8 cellular contexts compared by ENCODE assay signal in genomic region chr22:29470159-29470855, GRCh38. TPM values are rescaled to one million over a fixed set of nuclear protein-coding genes. Genes with fewer than 3 reads are reported as not detected.
DNase-seq lines count a peak whose midpoint lies in the region; ATAC-seq and TF ChIP-seq lines count a peak whose summit lies in the region.

No MANE protein-coding gene starts in this region.

- in situ Hi-C loops in GM13977 (cut with MboI; ENCODE audit: low pct_unique_long_range_greater_than_20kb, low sequenced_read_pairs, unreplicated experiment): no loop called here

- H3K4me3 Mint-ChIP-seq in activated T-cell treated with anti-CD3 and anti-CD28 coated beads, Interleukin-2, amount 50 U/mL, for 4 hours: peak overlapping the region; percentile 62
- H3K4me3 Mint-ChIP-seq in neural progenitor cell: peak overlapping the region; percentile 81

- peaks cover 12% of the 10 kb centered on the region for H3K27me3 Mint-ChIP-seq in activated T-cell treated with anti-CD3 and anti-CD28 coated beads, Interleukin-2, amount 50 U/mL, for 4 hours (ENCODE audit: low read depth)
- peaks cover 12% of the 10 kb centered on the region for H3K27me3 Mint-ChIP-seq in neural progenitor cell (ENCODE audit: insufficient read depth, low read depth)

- H3K79me2 ChIP-seq in fibroblast of lung (ENCODE audit: control insufficient read depth, insufficient read depth, low read length): no peaks in the 10 kb centered on the region
- H3K79me2 ChIP-seq in neural progenitor cell (ENCODE audit: low read depth): no peaks in the 10 kb centered on the region

- DNase-seq in GM13977 (ENCODE audit: low spot score) (peak; percentile 83), NCI-H748 treated with DMSO at 0.1 percent for 48 hours (lab: John Stamatoyannopoulos, UW) (peak; percentile 30), fibroblast of lung (ENCODE audit: low read depth in 2 of 2) (peak; percentile 20 to 50), neural progenitor cell (ENCODE audit: low spot score) (peak; percentile 94), stromal cell of bone marrow (ENCODE audit: low read depth) (peak; percentile 13)
- peak; percentile 61 for DNase-seq in activated T-cell treated with anti-CD3 and anti-CD28 coated beads, Interleukin-2, amount 50 U/mL, for 4 hours

- ATAC-seq in activated T-cell treated with anti-CD3 and anti-CD28 coated beads, Interleukin-2, amount 50 U/mL, for 4 hours: peak; percentile 91 to 92
- ATAC-seq in GM19395 (IDR thresholded peaks at IDR 0.05; ENCODE audit: unreplicated experiment): no peak

- no peaks in the 10 kb centered on the region for H3K36me3 Mint-ChIP-seq in activated T-cell treated with anti-CD3 and anti-CD28 coated beads, Interleukin-2, amount 50 U/mL, for 4 hours (ENCODE audit: insufficient read depth)
- no peaks in the 10 kb centered on the region for H3K36me3 Mint-ChIP-seq in neural progenitor cell

- no peak overlapping the region for H3K27ac Mint-ChIP-seq in neural progenitor cell

- peaks cover 9% of the 10 kb centered on the region for H3F3A ChIP-seq in neural progenitor cell (ENCODE audit: low read depth)

- H3K27me3 ChIP-seq in fibroblast of lung (ENCODE audit: control insufficient read depth, insufficient read depth, low read length) (peaks cover 9% of the 10 kb centered on the region), neural progenitor cell (peaks cover 53% of the 10 kb centered on the region)

- H3K36me3 ChIP-seq in fibroblast of lung (ENCODE audit: control insufficient read depth, insufficient read depth, low read length): no peaks in the 10 kb centered on the region
- no peaks in the 10 kb centered on the region for H3K36me3 ChIP-seq in neural progenitor cell

- no peaks in the 10 kb centered on the region for H3K4me1 ChIP-seq in fibroblast of lung (ENCODE audit: control insufficient read depth, extremely low read depth, insufficient read depth, low read length)
- peaks cover 4% of the 10 kb centered on the region for H3K4me1 ChIP-seq in neural progenitor cell

- H4K20me1 ChIP-seq in fibroblast of lung (ENCODE audit: control insufficient read depth, extremely low read depth, insufficient read depth, low read length) (no peaks in the 10 kb centered on the region), neural progenitor cell (ENCODE audit: low read depth) (peaks cover under 1% of the 10 kb centered on the region)

- H2AFZ ChIP-seq in fibroblast of lung (ENCODE audit: low read length): peak overlapping the region; percentile 45
- peak overlapping the region; percentile 93 for H2AFZ ChIP-seq in neural progenitor cell (replicated peaks)

- no peaks in the 10 kb centered on the region for H3K9me3 Mint-ChIP-seq in activated T-cell treated with anti-CD3 and anti-CD28 coated beads, Interleukin-2, amount 50 U/mL, for 4 hours
- H3K9me3 Mint-ChIP-seq in neural progenitor cell: no peaks in the 10 kb centered on the region

- H3K9ac ChIP-seq in fibroblast of lung (ENCODE audit: insufficient read depth, low read length): peak overlapping the region; percentile 23
- H3K9ac ChIP-seq in neural progenitor cell: no peak overlapping the region

- peak; percentile 98 for TF ChIP-seq CTCF in 22Rv1 (IDR thresholded peaks at IDR 0.05)
- TF ChIP-seq CTCF in GM13977 (IDR thresholded peaks at IDR 0.05; ENCODE audit: extremely low read depth, insufficient read depth, missing control alignments): peak; percentile 78
- peak; percentile 57 to 77 for TF ChIP-seq CTCF in fibroblast of lung (conservative IDR thresholded peaks at IDR 0.05 in 1 of 2, IDR thresholded peaks at IDR 0.05 in 1 of 2; ENCODE audit: low read depth in 1 of 2, low read length in 2 of 2)
- peak; percentile 99 for TF ChIP-seq CTCF in neural progenitor cell (IDR thresholded peaks at IDR 0.05)

- H3K27ac ChIP-seq in 22Rv1 (no peak overlapping the region), fibroblast of lung (ENCODE audit: insufficient read depth, low read length) (no peak overlapping the region), neural progenitor cell (no peak overlapping the region)

- H3K4me1 Mint-ChIP-seq in activated T-cell treated with anti-CD3 and anti-CD28 coated beads, Interleukin-2, amount 50 U/mL, for 4 hours (ENCODE audit: low read depth): peaks cover 9% of the 10 kb centered on the region
- peaks cover 3% of the 10 kb centered on the region for H3K4me1 Mint-ChIP-seq in neural progenitor cell

- no peaks in the 10 kb centered on the region for H3K9me3 ChIP-seq in fibroblast of lung (ENCODE audit: control insufficient read depth, insufficient read depth, low read depth, low read length)
- H3K9me3 ChIP-seq in neural progenitor cell (ENCODE audit: low read depth): no peaks in the 10 kb centered on the region

- H3K4me3 ChIP-seq in fibroblast of lung (replicated peaks in 1 of 4; ENCODE audit: control extremely low read depth in 1 of 4, insufficient read depth in 1 of 4, low read depth in 3 of 4, low read length in 4 of 4) (no peak overlapping the region), neural progenitor cell (peak overlapping the region; percentile 78)

- H3K4me2 ChIP-seq in fibroblast of lung (ENCODE audit: extremely low read depth, insufficient read depth, low read length) (peak overlapping the region; percentile 25), neural progenitor cell (peak overlapping the region; percentile 98)

RNA-seq across cellular contexts. Expression of gene NEFH, which starts 9.7 kb away (rescaled TPM):
- total RNA-seq in activated T-cell treated with anti-CD3 and anti-CD28 coated beads, Interleukin-2, amount 50 U/mL, for 4 hours: 1 to 10 TPM; 5.8 to 8.3 (median 7.3) TPM
- 0.17 and 0.26 TPM in 2 replicates for total RNA-seq in fibroblast of lung
- 0.37 and 2.1 TPM in 2 replicates for polyA plus RNA-seq in fibroblast of lung
- polyA plus RNA-seq in fibroblast of lung (2012): 0.45 and 2.1 TPM in 2 replicates
- 0.41 TPM in 1 of 2 replicates, not detected in the other for polyA minus RNA-seq in fibroblast of lung (ENCODE audit: low replicate concordance)
- 0.31 and 0.43 TPM in 2 replicates for total RNA-seq in neural progenitor cell (ENCODE audit: low replicate concordance)

RNA-seq across cellular contexts. Expression of gene RFPL1, which starts 31.9 kb away (rescaled TPM):
- total RNA-seq in activated T-cell treated with anti-CD3 and anti-CD28 coated beads, Interleukin-2, amount 50 U/mL, for 4 hours: not detected
- not detected in 2 replicates for total RNA-seq in fibroblast of lung
- polyA plus RNA-seq in fibroblast of lung: not detected in 2 replicates
- polyA plus RNA-seq in fibroblast of lung (2012): not detected in 2 replicates
- polyA minus RNA-seq in fibroblast of lung (ENCODE audit: low replicate concordance): not detected in 2 replicates
- not detected in 2 replicates for total RNA-seq in neural progenitor cell (ENCODE audit: low replicate concordance)

Comparison
In these comparisons a context has a peak if more than half of its experiments do, and no peak if none do; other contexts are left out.
1. DNase-seq: peak in every context shown above with its lines; median percentile 94 in neural progenitor cell; 83 in GM13977; 61 in activated T-cell treated with anti-CD3 and anti-CD28 coated beads, Interleukin-2, amount 50 U/mL, for 4 hours; 35 in fibroblast of lung; 30 in NCI-H748 treated with DMSO at 0.1 percent for 48 hours; 13 in stromal cell of bone marrow.